In genomic region chr5:82355053-82355452, GRCh38 we compare ENCODE assay signal across 21 cellular contexts.
"Had no signal": no experiment of that assay in that cellular context is flagged by ENCODE, and none has a peak within 500 bp of the region (broad histone marks: within the 10 kb centered on the region; RNA-seq: fewer than 3 reads in every experiment).

No MANE protein-coding gene starts in this region.

- H3K9me3 Mint-ChIP-seq: naive thymus-derived CD4-positive, alpha-beta T cell; neural crest cell; stimulated activated naive B cell treated with anti-CD40 and anti-IgM and Interleukin-4, amounts not matched to agents 10 μg/mL and 1 μg/mL and 100 μg/mL, for 72 hours; stimulated activated naive CD8-positive, alpha-beta T cell treated with anti-CD3 and anti-CD28 coated beads, Interleukin-15, amount 100 ng/mL, for 72 hours; type B pancreatic cell had no signal

- H3K27me3 ChIP-seq: dorsolateral prefrontal cortex, heart right ventricle, right atrium auricular region, sigmoid colon had no signal

- H3K36me3 ChIP-seq: heart right ventricle, right atrium auricular region, sigmoid colon had no signal

- ATAC-seq: heart right ventricle; naive thymus-derived CD4-positive, alpha-beta T cell; stimulated activated naive B cell treated with anti-CD40 and anti-IgM and Interleukin-4, amounts not matched to agents 10 μg/mL and 1 μg/mL and 100 μg/mL, for 72 hours; stimulated activated naive CD8-positive, alpha-beta T cell treated with anti-CD3 and anti-CD28 coated beads, Interleukin-15, amount 100 ng/mL, for 72 hours had no signal

- H3K27me3 Mint-ChIP-seq: naive thymus-derived CD4-positive, alpha-beta T cell had no signal

- H3K27ac Mint-ChIP-seq: stimulated activated naive B cell treated with anti-CD40 and anti-IgM and Interleukin-4, amounts not matched to agents 10 μg/mL and 1 μg/mL and 100 μg/mL, for 72 hours; type B pancreatic cell had no signal

- DNase-seq: cortex of kidney; dorsolateral prefrontal cortex; effector CD8-positive, alpha-beta T cell; hypothalamus; kidney glomerular epithelial cell; mammary epithelial cell; naive thymus-derived CD4-positive, alpha-beta T cell; posterior cingulate gyrus; sigmoid colon; stimulated activated CD4-positive, alpha-beta T cell treated with anti-CD3 and anti-CD28 coated beads, Interleukin-2, amount 100 ng/mL, for 24 hours; stimulated activated CD4-positive, alpha-beta T cell treated with anti-CD3 and anti-CD28 coated beads, Interleukin-4, amount 100 ng/mL, for 4 hours; stimulated activated naive B cell treated with anti-CD40 and anti-IgM and Interleukin-4, amounts not matched to agents 10 μg/mL and 1 μg/mL and 100 μg/mL, for 72 hours; stimulated activated naive CD8-positive, alpha-beta T cell treated with anti-CD3 and anti-CD28 coated beads, Interleukin-15, amount 100 ng/mL, for 72 hours had no signal

- H3K9me3 ChIP-seq: heart right ventricle, right atrium auricular region, sigmoid colon had no signal

- H3K4me3 Mint-ChIP-seq: naive thymus-derived CD4-positive, alpha-beta T cell; neural crest cell; stimulated activated naive B cell treated with anti-CD40 and anti-IgM and Interleukin-4, amounts not matched to agents 10 μg/mL and 1 μg/mL and 100 μg/mL, for 72 hours; stimulated activated naive CD8-positive, alpha-beta T cell treated with anti-CD3 and anti-CD28 coated beads, Interleukin-15, amount 100 ng/mL, for 72 hours; type B pancreatic cell had no signal

- H3K4me3 ChIP-seq: dorsolateral prefrontal cortex, heart right ventricle, right atrium auricular region, sigmoid colon, skin epidermis had no signal

- FAIRE-seq: frontal cortex, islet of Langerhans, urothelium cell line had no signal

- H3K27ac ChIP-seq: dorsolateral prefrontal cortex had no signal

- H3K36me3 Mint-ChIP-seq: stimulated activated naive B cell treated with anti-CD40 and anti-IgM and Interleukin-4, amounts not matched to agents 10 μg/mL and 1 μg/mL and 100 μg/mL, for 72 hours; type B pancreatic cell had no signal
